1 cellular context compared by ENCODE assay signal in genomic region chr5:14166437-14166836, GRCh38.
TF ChIP-seq lines count a peak whose summit lies in the region.

No MANE protein-coding gene starts in this region.

TF ChIP-seq in HCT116, 20 proteins besides CTCF, POLR2A, EP300 and RAD21:
- no peak for TF ChIP-seq REST (IDR thresholded peaks at IDR 0.05; ENCODE audit: low read depth)
- TF ChIP-seq SP1 (IDR thresholded peaks at IDR 0.05; ENCODE audit: low read depth), result no peak
- no peak for TF ChIP-seq SIN3A (IDR thresholded peaks at IDR 0.05; ENCODE audit: low read depth)
- no peak for TF ChIP-seq ZBTB33 (IDR thresholded peaks at IDR 0.05; ENCODE audit: extremely low read depth, insufficient replicate concordance, low read length)
- no peak for TF ChIP-seq MAX (IDR thresholded peaks at IDR 0.05)
- no peak for TF ChIP-seq ZFX (IDR thresholded peaks at IDR 0.05)
- TF ChIP-seq JUND (IDR thresholded peaks at IDR 0.05), result no peak
- no peak for TF ChIP-seq TCF7L2 (IDR thresholded peaks at IDR 0.05; ENCODE audit: borderline replicate concordance, extremely low read depth, insufficient read depth, insufficient read length)
- no peak for TF ChIP-seq ELF1 (IDR thresholded peaks at IDR 0.05; ENCODE audit: borderline replicate concordance, low read depth)
- TF ChIP-seq EZH2phosphoT487 (IDR thresholded peaks at IDR 0.05; ENCODE audit: borderline replicate concordance), result no peak
- no peak for TF ChIP-seq CBX3 (IDR thresholded peaks at IDR 0.05; ENCODE audit: low read depth)
- TF ChIP-seq ZNF274 (IDR thresholded peaks at IDR 0.05; ENCODE audit: low read depth, low read length), result no peak
- TF ChIP-seq EGR1 (IDR thresholded peaks at IDR 0.05; ENCODE audit: low read depth), result no peak
- no peak for TF ChIP-seq YY1 (IDR thresholded peaks at IDR 0.05; ENCODE audit: extremely low read depth, insufficient replicate concordance, low read depth, low read length)
- no peak for TF ChIP-seq POLR2AphosphoS5 (IDR thresholded peaks at IDR 0.05; ENCODE audit: low read depth, low read length)
- TF ChIP-seq CEBPB (IDR thresholded peaks at IDR 0.05; ENCODE audit: low read depth), result no peak
